In genomic region chr16:70526403-70526802, GRCh38 we compare ENCODE assay signal across 1 cellular context.
TF ChIP-seq lines count a peak whose summit lies in the region.

No MANE protein-coding gene starts in this region.

TF ChIP-seq in H1, 55 proteins besides CTCF, POLR2A, EP300 and RAD21 (continued from another document):
- TF ChIP-seq SIX5 (IDR thresholded peaks at IDR 0.05; ENCODE audit: low read depth, low read length) = no peak
- TF ChIP-seq RBBP5 (IDR thresholded peaks at IDR 0.05; ENCODE audit: borderline replicate concordance, low read depth, low read length) = no peak
- TF ChIP-seq BACH1 (IDR thresholded peaks at IDR 0.05; ENCODE audit: low read length) = no peak
- no peak for TF ChIP-seq ASH2L (IDR thresholded peaks at IDR 0.05; ENCODE audit: low read length)
- no peak for TF ChIP-seq HDAC6 (IDR thresholded peaks at IDR 0.05; ENCODE audit: low read depth, low read length)
- no peak for TF ChIP-seq TCF12 (IDR thresholded peaks at IDR 0.05; ENCODE audit: low read depth, low read length)
- no peak for TF ChIP-seq SP1 (IDR thresholded peaks at IDR 0.05; ENCODE audit: low read depth, low read length)
- no peak for TF ChIP-seq KDM4A (IDR thresholded peaks at IDR 0.05; ENCODE audit: low read depth, low read length, severe bottlenecking)
- TF ChIP-seq SP4 (IDR thresholded peaks at IDR 0.05; ENCODE audit: low read length) = no peak
- no peak for TF ChIP-seq GTF2F1 (IDR thresholded peaks at IDR 0.05; ENCODE audit: borderline replicate concordance, low read depth, low read length)
- no peak for TF ChIP-seq TAF1 (IDR thresholded peaks at IDR 0.05; ENCODE audit: low read depth, low read length)
